8 cellular contexts compared by ENCODE assay signal in genomic region chr11:129894281-129895125, GRCh38. TPM values are rescaled to one million over a fixed set of nuclear protein-coding genes. Genes with fewer than 3 reads are reported as not detected.
DNase-seq lines count a peak whose midpoint lies in the region; ATAC-seq and TF ChIP-seq lines count a peak whose summit lies in the region.

No MANE protein-coding gene starts in this region.

- peaks cover 44% of the 10 kb centered on the region for H3K36me3 Mint-ChIP-seq in activated T-helper 2 cell treated with anti-CD3 and anti-CD28 coated beads, Interferon-gamma antibody, Interleukin-2, Interleukin-4, amounts not matched to agents 10 μg/mL and 5 μg/mL and 100 μg/mL, durations not matched to agents 14 hours and 24 hours and 36 hours (ENCODE audit: low read depth)

- H3K36me3 ChIP-seq in HUES64 (ENCODE audit: insufficient read depth, low read length), result peaks cover 47% of the 10 kb centered on the region
- peaks cover 0 to 18% of the 10 kb centered on the region in 2 donors for H3K36me3 ChIP-seq in gastrocnemius medialis

- peak overlapping the region; percentile 90 for H3K4me3 Mint-ChIP-seq in activated T-helper 2 cell treated with anti-CD3 and anti-CD28 coated beads, Interferon-gamma antibody, Interleukin-2, Interleukin-4, amounts not matched to agents 10 μg/mL and 5 μg/mL and 100 μg/mL, durations not matched to agents 14 hours and 24 hours and 36 hours (ENCODE audit: low read depth)

- no peaks in the 10 kb centered on the region for H3K9me3 Mint-ChIP-seq in activated T-helper 2 cell treated with anti-CD3 and anti-CD28 coated beads, Interferon-gamma antibody, Interleukin-2, Interleukin-4, amounts not matched to agents 10 μg/mL and 5 μg/mL and 100 μg/mL, durations not matched to agents 14 hours and 24 hours and 36 hours

- no peak for TF ChIP-seq POLR2A in gastrocnemius medialis (IDR thresholded peaks at IDR 0.05)

- 26% methylated on average over 11 of the region's 13 CpGs for WGBS in HUES64
- WGBS in right cardiac atrium, result 27% methylated on average over 13 of the region's 13 CpGs

- H3K27me3 Mint-ChIP-seq in activated T-helper 2 cell treated with anti-CD3 and anti-CD28 coated beads, Interferon-gamma antibody, Interleukin-2, Interleukin-4, amounts not matched to agents 10 μg/mL and 5 μg/mL and 100 μg/mL, durations not matched to agents 14 hours and 24 hours and 36 hours (ENCODE audit: low read depth), result no peaks in the 10 kb centered on the region

- H3K9ac ChIP-seq in HUES64 (ENCODE audit: low read depth, low read length), result peak overlapping the region; percentile 85

- H3K27me3 ChIP-seq in HUES64 (ENCODE audit: insufficient read depth, low read length), result no peaks in the 10 kb centered on the region
- no peaks in the 10 kb centered on the region for H3K27me3 ChIP-seq in right cardiac atrium (ENCODE audit: control insufficient read depth, insufficient read depth)
- H3K27me3 ChIP-seq in gastrocnemius medialis, result no peaks in the 10 kb centered on the region

- ATAC-seq in GM18873 (IDR thresholded peaks at IDR 0.05; ENCODE audit: low FRiP score, unreplicated experiment) (peak; percentile 6), right cardiac atrium (peak in 1 of 2 donors; percentile 7), gastrocnemius medialis (peak in 1 of 2 donors; percentile 34), HG02623 (IDR thresholded peaks at IDR 0.05; ENCODE audit: unreplicated experiment) (no peak), GM21381 (IDR thresholded peaks at IDR 0.05; ENCODE audit: unreplicated experiment) (no peak)

- H3K27ac Mint-ChIP-seq in activated T-helper 2 cell treated with anti-CD3 and anti-CD28 coated beads, Interferon-gamma antibody, Interleukin-2, Interleukin-4, amounts not matched to agents 10 μg/mL and 5 μg/mL and 100 μg/mL, durations not matched to agents 14 hours and 24 hours and 36 hours, result peak overlapping the region; percentile 82

- TF ChIP-seq CTCF in AG09309 (IDR thresholded peaks at IDR 0.05; ENCODE audit: control insufficient read depth, insufficient read depth, low read depth, low read length, missing control alignments) (no peak), gastrocnemius medialis (IDR thresholded peaks at IDR 0.05 in 4 of 5, conservative IDR thresholded peaks at IDR 0.05 in 1 of 5) (no peak)

- intact Hi-C loops in activated T-helper 2 cell treated with anti-CD3 and anti-CD28 coated beads, Interferon-gamma antibody, Interleukin-2, Interleukin-4, amounts not matched to agents 10 μg/mL and 5 μg/mL and 100 μg/mL, durations not matched to agents 14 hours and 24 hours and 36 hours (cut with micrococcal nuclease), result loop anchor here (1.0 kb wide), 4 partner anchors 108 to 1022 kb away; partner anchors contain the start of genes APLP2, PRDM10 and SNX19
- intact Hi-C loops in right cardiac atrium (cut with DNase I) (no loop called here), gastrocnemius medialis (cut with DNase I; ENCODE audit: low total_unique reads) (loop anchor here (2.0 to 5.0 kb wide), 4 partner anchors 108 to 1022 kb away; partner anchors contain the start of genes APLP2, PRDM10 and SNX19)

- no peak for DNase-seq in AG09309 (ENCODE audit: low read depth)
- no peak for DNase-seq in activated T-helper 2 cell treated with anti-CD3 and anti-CD28 coated beads, Interferon-gamma antibody, Interleukin-2, Interleukin-4, amounts not matched to agents 10 μg/mL and 5 μg/mL and 100 μg/mL, durations not matched to agents 14 hours and 24 hours and 36 hours (ENCODE audit: low spot score)
- DNase-seq in right cardiac atrium, result no peak
- no peak for DNase-seq in gastrocnemius medialis

- H3K27ac ChIP-seq in HUES64 (ENCODE audit: low read depth, low read length), result peak overlapping the region; percentile 16; the same call in 1 of the 2 replicates
- no peak overlapping the region for H3K27ac ChIP-seq in right cardiac atrium (ENCODE audit: low read length)
- peak overlapping the region; percentile 85 to 96 (median 92) for H3K27ac ChIP-seq in gastrocnemius medialis

- H3K4me1 Mint-ChIP-seq in activated T-helper 2 cell treated with anti-CD3 and anti-CD28 coated beads, Interferon-gamma antibody, Interleukin-2, Interleukin-4, amounts not matched to agents 10 μg/mL and 5 μg/mL and 100 μg/mL, durations not matched to agents 14 hours and 24 hours and 36 hours (ENCODE audit: low read depth), result peaks cover 27% of the 10 kb centered on the region

- peaks cover 5% of the 10 kb centered on the region; the same call in 1 of the 2 replicates for H3K4me1 ChIP-seq in HUES64 (ENCODE audit: insufficient read depth, low read length)
- H3K4me1 ChIP-seq in right cardiac atrium (ENCODE audit: control insufficient read depth, insufficient read depth, low read length), result no peaks in the 10 kb centered on the region
- H3K4me1 ChIP-seq in gastrocnemius medialis, result peaks cover 13 to 18% of the 10 kb centered on the region in 2 donors

- H3K9me3 ChIP-seq in HUES64 (ENCODE audit: insufficient read depth, low read depth, low read length), result no peaks in the 10 kb centered on the region
- H3K9me3 ChIP-seq in right cardiac atrium (ENCODE audit: control insufficient read depth, low read length), result no peaks in the 10 kb centered on the region
- no peaks in the 10 kb centered on the region for H3K9me3 ChIP-seq in gastrocnemius medialis

- in situ Hi-C loops in gastrocnemius medialis (cut with MboI; ENCODE audit: low sequenced_read_pairs in 4 of 4), result loop anchor here (25.0 kb wide), 1 partner anchor 1018 kb away; the partner anchor contains the start of gene SNX19 (in 4 of the 4)

- H3K4me3 ChIP-seq in AG09309 (ENCODE audit: control insufficient read depth, low read depth, low read length) (peak overlapping the region; percentile 85), HUES64 (ENCODE audit: low read length) (peak overlapping the region; percentile 97), right cardiac atrium (ENCODE audit: low read length) (peak overlapping the region; percentile 93), gastrocnemius medialis (peak overlapping the region; percentile 76 to 100 (median 96))

RNA-seq across cellular contexts. Expression of gene NFRKB, which starts 0.9 kb away (rescaled TPM):
- 24.4 TPM for polyA plus RNA-seq in HUES64 (2013, experiment 1 of 2)
- polyA plus RNA-seq in HUES64 (2013, experiment 2 of 2), result 22.4 TPM
- total RNA-seq in activated T-helper 2 cell treated with anti-CD3 and anti-CD28 coated beads, Interferon-gamma antibody, Interleukin-2, Interleukin-4, amounts not matched to agents 10 μg/mL and 5 μg/mL and 100 μg/mL, durations not matched to agents 14 hours and 24 hours and 36 hours, result 42.6 and 42.8 TPM in 2 replicates
- total RNA-seq in right cardiac atrium, result 10 to 100 TPM in 2 of 4 donors, 1 to 10 TPM in 2; 9.1 to 11.7 (median 10.3) TPM
- 4.2 TPM for polyA plus RNA-seq in right cardiac atrium
- total RNA-seq in gastrocnemius medialis, result 10 to 100 TPM; 22.5 to 34.3 (median 23.4) TPM

Comparison
In these comparisons a context has a peak if more than half of its experiments do, and no peak if none do; other contexts are left out.
1. intact Hi-C loops: an anchor here in activated T-helper 2 cell treated with anti-CD3 and anti-CD28 coated beads, Interferon-gamma antibody, Interleukin-2, Interleukin-4, amounts not matched to agents 10 μg/mL and 5 μg/mL and 100 μg/mL, durations not matched to agents 14 hours and 24 hours and 36 hours (1.0 kb wide) and gastrocnemius medialis (2.0 to 5.0 kb wide); none called in right cardiac atrium.